In the genomic region with DNA sequence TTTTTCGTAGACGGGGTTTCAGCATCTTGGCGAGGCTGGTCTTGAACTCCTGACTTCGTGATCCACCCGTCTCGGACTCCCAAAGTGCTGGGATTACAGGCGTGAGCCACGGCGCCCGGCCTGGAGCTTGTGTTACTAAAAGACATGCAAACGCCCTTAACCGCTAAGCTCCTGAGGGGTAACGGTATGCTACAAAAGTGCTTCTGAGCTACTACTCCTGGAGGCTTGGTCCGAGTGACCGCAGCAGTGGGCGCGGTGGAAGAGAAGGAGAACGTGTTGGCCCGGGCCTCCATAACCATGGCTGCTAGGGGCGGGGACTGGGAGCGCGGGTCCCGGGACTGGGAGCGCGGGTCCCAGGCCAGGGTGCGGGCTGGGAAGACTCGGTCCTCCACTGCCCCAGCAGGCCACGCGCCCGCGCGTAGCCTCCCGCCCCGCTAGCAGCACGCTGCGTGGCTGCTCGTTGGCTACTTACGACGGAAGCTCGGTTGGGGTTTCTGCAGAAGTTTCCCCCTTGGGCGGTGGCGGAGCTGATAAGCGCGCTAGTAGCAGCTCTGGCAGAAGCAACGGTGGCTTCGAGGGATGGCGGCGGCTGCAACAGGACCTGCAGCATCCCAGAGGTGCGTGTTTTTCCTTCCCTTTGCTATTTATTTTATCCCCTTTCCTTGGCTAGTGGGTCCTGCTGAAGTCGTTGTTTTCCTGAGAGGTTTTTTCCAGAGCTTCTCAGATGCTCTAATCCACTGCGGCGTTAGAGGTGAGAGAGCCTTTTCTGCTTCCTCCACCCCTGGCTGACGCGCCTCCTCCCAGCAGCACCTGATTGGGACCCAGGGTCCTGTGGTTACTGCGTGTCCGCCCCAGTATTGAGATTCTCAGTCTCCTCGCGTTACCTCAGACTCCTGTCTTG, we compare ENCODE assay signal across 8 cellular contexts.
DNase-seq lines count a peak whose midpoint lies in the region; ATAC-seq and TF ChIP-seq lines count a peak whose summit lies in the region.

No MANE protein-coding gene starts in this region.

- CTCF ChIA-PET in CD4-positive, alpha-beta T cell (lab: Charles Lee) = interaction anchor here (1.2 kb wide), 1 partner anchor 17 kb away, joined by 3 read pairs; no protein-coding TSS in a partner anchor
- CTCF ChIA-PET in activated CD4-positive, alpha-beta memory T cell treated with anti-CD3 and anti-CD28 coated beads for 36 hours (lab: Charles Lee) = interaction anchor here (0.7 to 2.3 kb wide), 6 partner anchors 17 to 381 kb away, joined by 3 to 8 read pairs (median 5); no protein-coding TSS in a partner anchor

- H3K4me3 Mint-ChIP-seq in CD4-positive, alpha-beta T cell = peak overlapping the region; percentile 96
- H3K4me3 Mint-ChIP-seq in activated CD4-positive, alpha-beta memory T cell treated with anti-CD3 and anti-CD28 coated beads for 36 hours = peak overlapping the region; percentile 95

- POLR2A ChIA-PET in CD4-positive, alpha-beta T cell (lab: Charles Lee) = interaction anchor here (0.6 to 1.6 kb wide), 10 partner anchors 17 to 818 kb away, joined by 3 to 15 read pairs (median 4); partner anchors contain the start of genes CTSV, NANS, NCBP1 and TSTD2
- POLR2A ChIA-PET in activated CD4-positive, alpha-beta memory T cell treated with anti-CD3 and anti-CD28 coated beads for 36 hours (lab: Charles Lee) = interaction anchor here (1.3 to 1.5 kb wide), 2 partner anchors 17 to 384 kb away, joined by 4 to 7 read pairs; partner anchors contain the start of gene ZNF782

- H3K27me3 ChIP-seq in CD4-positive, alpha-beta T cell (ENCODE audit: control insufficient read depth, insufficient read depth, low read length) = no peaks in the 10 kb centered on the region

- H3K4me1 Mint-ChIP-seq in CD4-positive, alpha-beta T cell (ENCODE audit: low read depth) = peaks cover 27% of the 10 kb centered on the region
- peaks cover 16% of the 10 kb centered on the region for H3K4me1 Mint-ChIP-seq in activated CD4-positive, alpha-beta memory T cell treated with anti-CD3 and anti-CD28 coated beads for 36 hours (ENCODE audit: low read depth)

- H3K27ac Mint-ChIP-seq in CD4-positive, alpha-beta T cell = peak overlapping the region; percentile 91
- H3K27ac Mint-ChIP-seq in activated CD4-positive, alpha-beta memory T cell treated with anti-CD3 and anti-CD28 coated beads for 36 hours = peak overlapping the region; percentile 91

- peak overlapping the region; percentile 4 for H3K27ac ChIP-seq in CD4-positive, alpha-beta T cell (ENCODE audit: low read depth, low read length)

- no peak for TF ChIP-seq CTCF in CD4-positive, alpha-beta T cell (IDR thresholded peaks at IDR 0.05)

- no peaks in the 10 kb centered on the region for H3K9me3 Mint-ChIP-seq in CD4-positive, alpha-beta T cell
- H3K9me3 Mint-ChIP-seq in activated CD4-positive, alpha-beta memory T cell treated with anti-CD3 and anti-CD28 coated beads for 36 hours = no peaks in the 10 kb centered on the region

- H3K27me3 Mint-ChIP-seq in CD4-positive, alpha-beta T cell = no peaks in the 10 kb centered on the region
- H3K27me3 Mint-ChIP-seq in activated CD4-positive, alpha-beta memory T cell treated with anti-CD3 and anti-CD28 coated beads for 36 hours = no peaks in the 10 kb centered on the region

- H3K9me3 ChIP-seq in CD4-positive, alpha-beta T cell (ENCODE audit: control insufficient read depth, low read length) = no peaks in the 10 kb centered on the region

- peaks cover 5% of the 10 kb centered on the region for H3K36me3 Mint-ChIP-seq in CD4-positive, alpha-beta T cell (ENCODE audit: low read depth)
- no peaks in the 10 kb centered on the region for H3K36me3 Mint-ChIP-seq in activated CD4-positive, alpha-beta memory T cell treated with anti-CD3 and anti-CD28 coated beads for 36 hours

- intact Hi-C loops in CD4-positive, alpha-beta T cell (cut with DNase I, micrococcal nuclease) = loop anchor here in 1 of 2 experiments (5.0 to 10.0 kb wide), 3 partner anchors 174 to 463 kb away; partner anchors contain the start of genes TDRD7 and ZNF510
- intact Hi-C loops in activated CD4-positive, alpha-beta memory T cell treated with anti-CD3 and anti-CD28 coated beads for 36 hours (cut with micrococcal nuclease) = loop anchor here (1.0 to 5.0 kb wide), 4 partner anchors 17 to 395 kb away; partner anchors contain the start of genes NCBP1 and TSTD2

- ATAC-seq in CD4-positive, alpha-beta T cell (ENCODE audit: poor library complexity) = peak; percentile 90
- ATAC-seq in HG02763 (IDR thresholded peaks at IDR 0.05; ENCODE audit: unreplicated experiment) (peak; percentile 51), left lobe of liver (peak; percentile 97), HG03571 (IDR thresholded peaks at IDR 0.05; ENCODE audit: unreplicated experiment) (no peak)

- peak; percentile 54 to 78 (median 70) for DNase-seq in CD4-positive, alpha-beta T cell
- peak; percentile 79 to 91 for DNase-seq in NCI-H526 (lab: John Stamatoyannopoulos, UW)
- DNase-seq in activated CD4-positive, alpha-beta memory T cell treated with anti-CD3 and anti-CD28 coated beads for 36 hours = peak; percentile 88
- peak; percentile 82 for DNase-seq in dermis blood vessel endothelial cell
- peak; percentile 88 for DNase-seq in left lobe of liver (ENCODE audit: low spot score)
- DNase-seq in stimulated activated CD4-positive, alpha-beta T cell treated with anti-CD3 and anti-CD28 coated beads, Interleukin-1b, Interleukin-23, amount 100 ng/mL, for 4 hours (ENCODE audit: low read depth in 2 of 2) = peak; percentile 54 to 61
